ENCODE assay signal across 13 cellular contexts in the genomic region with DNA sequence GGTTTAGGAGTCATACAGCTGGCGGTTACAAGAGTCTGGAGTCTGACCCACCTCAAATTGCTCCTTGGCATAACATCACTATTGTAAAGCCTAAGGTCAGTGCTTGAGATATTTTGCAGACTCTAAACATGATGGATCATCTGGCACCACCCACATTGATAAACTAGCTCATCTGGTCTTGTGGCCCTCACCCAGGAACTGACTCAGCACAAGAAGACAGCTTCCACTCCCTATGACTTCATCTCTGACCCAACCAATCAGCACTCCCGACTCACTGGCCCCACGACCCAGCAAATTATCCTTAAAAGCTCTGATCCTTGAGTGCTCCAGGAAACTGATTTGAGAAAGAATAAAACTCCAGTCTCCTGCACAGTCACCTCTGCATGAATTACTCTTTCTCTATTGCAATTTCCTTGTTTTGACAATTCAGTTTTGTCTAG.
DNase-seq lines count a peak whose midpoint lies in the region; ATAC-seq and TF ChIP-seq lines count a peak whose summit lies in the region.
"Had no signal": no experiment of that assay in that cellular context is flagged by ENCODE, and none has a peak within 500 bp of the region (broad histone marks: within the 10 kb centered on the region; RNA-seq: fewer than 3 reads in every experiment).

No MANE protein-coding gene starts in this region.

- peak overlapping the region; percentile 36 for H3K27ac ChIP-seq in neutrophil
- H3K27ac ChIP-seq: adrenal gland had no signal

- TF ChIP-seq CTCF in NB4 (IDR thresholded peaks at IDR 0.05; ENCODE audit: low read depth, low read length) (no peak), epithelial cell of esophagus (IDR thresholded peaks at IDR 0.05; ENCODE audit: insufficient read depth, low read depth, low read length, missing control alignments) (no peak), neutrophil (IDR thresholded peaks at IDR 0.05) (no peak)

- in situ Hi-C loops in Caki2 (cut with HindIII; ENCODE audit: low pct_unique_long_range_greater_than_20kb, low sequenced_read_pairs) = no loop called here

- H3K36me3 ChIP-seq in neutrophil = no peaks in the 10 kb centered on the region
- H3K36me3 ChIP-seq: adrenal gland had no signal

- no peak for ATAC-seq in GM21737 (IDR thresholded peaks at IDR 0.05; ENCODE audit: unreplicated experiment)

- peak; percentile 97 for DNase-seq in Caki2 (ENCODE audit: low read depth)
- DNase-seq in NB4 (ENCODE audit: low read depth) = peak; percentile 4
- peak; percentile 94 for DNase-seq in epithelial cell of esophagus (ENCODE audit: low read depth)
- DNase-seq in iPS-NIHi7 (ENCODE audit: extremely low spot score) = no peak
- no peak for DNase-seq in DMS153 treated with DMSO at 0.1 percent for 48 hours (lab: John Stamatoyannopoulos, UW; ENCODE audit: unreplicated experiment)
- DNase-seq in central memory CD4-positive, alpha-beta T cell = no peak
- DNase-seq: NCI-H1436 treated with DMSO at 0.1 percent for 48 hours; occipital lobe; stimulated activated CD4-positive, alpha-beta T cell treated with anti-CD3 and anti-CD28 coated beads, Interleukin-4, amount 100 ng/mL, for 1 hour; substantia nigra had no signal

- H3K4me1 ChIP-seq in neutrophil (ENCODE audit: control insufficient read depth in 1 of 2, insufficient read depth in 1 of 2, low read depth in 1 of 2, low read length in 1 of 2) = peaks cover 18 to 22% of the 10 kb centered on the region in 2 experiments
- H3K4me1 ChIP-seq: adrenal gland had no signal

- H3K27me3 ChIP-seq in neutrophil = no peaks in the 10 kb centered on the region
- H3K27me3 ChIP-seq: adrenal gland had no signal

- no peak for TF ChIP-seq POLR2A in NB4 (IDR thresholded peaks at IDR 0.05; ENCODE audit: extremely low read depth, insufficient read length)

- H3K4me3 ChIP-seq in NB4 (ENCODE audit: low read depth, low read length) = no peak overlapping the region
- no peak overlapping the region for H3K4me3 ChIP-seq in epithelial cell of esophagus (ENCODE audit: low read length)
- no peak overlapping the region for H3K4me3 ChIP-seq in neutrophil (ENCODE audit: low read depth in 1 of 2, low read length in 1 of 2)
- H3K4me3 ChIP-seq: adrenal gland had no signal

- H3K9me3 ChIP-seq in neutrophil = no peaks in the 10 kb centered on the region
- H3K9me3 ChIP-seq: adrenal gland had no signal

Comparison
In these comparisons a context has a peak if more than half of its experiments do, and no peak if none do; other contexts are left out.
1. DNase-seq: peak in Caki2 (single experiment), NB4 (single experiment) and epithelial cell of esophagus (single experiment); none in iPS-NIHi7 (single experiment), DMS153 treated with DMSO at 0.1 percent for 48 hours (single experiment) and central memory CD4-positive, alpha-beta T cell (single experiment).